13 cellular contexts compared by ENCODE assay signal in genomic region chr9:132142883-132143282, GRCh38. TPM values are rescaled to one million over a fixed set of nuclear protein-coding genes. Genes with fewer than 3 reads are reported as not detected.
DNase-seq lines count a peak whose midpoint lies in the region; ATAC-seq and TF ChIP-seq lines count a peak whose summit lies in the region.
"Had no signal": no experiment of that assay in that cellular context is flagged by ENCODE, and none has a peak within 500 bp of the region (broad histone marks: within the 10 kb centered on the region; RNA-seq: fewer than 3 reads in every experiment).

No MANE protein-coding gene starts in this region.

- H3K27me3 Mint-ChIP-seq in T-cell: peaks cover 63 to 76% of the 10 kb centered on the region in 2 donors

- CTCF ChIA-PET in T-cell (lab: Charles Lee): no interaction called here

- no peak overlapping the region for H3K4me3 Mint-ChIP-seq in T-cell

- no peaks in the 10 kb centered on the region for H3K36me3 Mint-ChIP-seq in T-cell
- H3K36me3 Mint-ChIP-seq: CD14-positive monocyte had no signal

- H3K9me3 Mint-ChIP-seq in T-cell: no peaks in the 10 kb centered on the region

- DNase-seq in NCI-H146 (lab: John Stamatoyannopoulos, UW) (peak; percentile 9), NCI-H146 treated with DMSO at 0.1 percent for 48 hours (lab: John Stamatoyannopoulos, UW; ENCODE audit: unreplicated experiment) (no peak), G401 (ENCODE audit: low spot score) (peak; percentile 52), RPMI7951 (ENCODE audit: low read depth) (peak; percentile 20), epithelial cell of esophagus (ENCODE audit: low read depth) (peak; percentile 30), GF-D8 (lab: John Stamatoyannopoulos, UW) (no peak), T-cell (no peak)
- DNase-seq: KBM-7, NCI-H526 treated with DMSO at 0.1 percent for 48 hours had no signal

- H3K4me1 Mint-ChIP-seq in T-cell: peaks cover 9 to 12% (median 11%) of the 10 kb centered on the region in 3 donors

- H3K4me3 ChIP-seq in epithelial cell of esophagus (ENCODE audit: low read length): no peak overlapping the region
- H3K4me3 ChIP-seq: A549 had no signal

- ATAC-seq in HG02763 (IDR thresholded peaks at IDR 0.05; ENCODE audit: unreplicated experiment) (no peak), T-cell (replicated peaks in 1 of 4) (no peak)
- ATAC-seq: HCT116 had no signal

- in situ Hi-C loops in G401 (cut with HindIII; ENCODE audit: low sequenced_read_pairs): no loop called here

- POLR2A ChIA-PET in T-cell (lab: Charles Lee): no interaction called here

- no peak overlapping the region for H3K27ac Mint-ChIP-seq in T-cell
- H3K27ac Mint-ChIP-seq: CD14-positive monocyte had no signal

- TF ChIP-seq CTCF in epithelial cell of esophagus (IDR thresholded peaks at IDR 0.05; ENCODE audit: insufficient read depth, low read depth, low read length, missing control alignments): no peak

RNA-seq across cellular contexts. Expression of gene NTNG2, which starts 19.0 kb away (rescaled TPM):
- total RNA-seq in G401 (2014; rRNA removed; shearing (Covaris generic)): 0.14 and 0.37 TPM in 2 replicates
- 0.36 and 1.6 TPM in 2 replicates for total RNA-seq in RPMI7951 (2014; rRNA removed; shearing (Covaris generic))
- total RNA-seq in T-cell: 10 to 100 TPM in 1 of 5 donors, 1 to 10 TPM in 4; 4.8 to 14.1 (median 7.8) TPM

Comparison
In these comparisons a context has a peak if more than half of its experiments do, and no peak if none do; other contexts are left out.
1. DNase-seq: peak in NCI-H146 (single experiment), G401 (single experiment), RPMI7951 (single experiment) and epithelial cell of esophagus (single experiment); none in NCI-H146 treated with DMSO at 0.1 percent for 48 hours (single experiment), GF-D8 (single experiment) and T-cell (0 of 34).